11 cellular contexts compared by ENCODE assay signal in the genomic region with DNA sequence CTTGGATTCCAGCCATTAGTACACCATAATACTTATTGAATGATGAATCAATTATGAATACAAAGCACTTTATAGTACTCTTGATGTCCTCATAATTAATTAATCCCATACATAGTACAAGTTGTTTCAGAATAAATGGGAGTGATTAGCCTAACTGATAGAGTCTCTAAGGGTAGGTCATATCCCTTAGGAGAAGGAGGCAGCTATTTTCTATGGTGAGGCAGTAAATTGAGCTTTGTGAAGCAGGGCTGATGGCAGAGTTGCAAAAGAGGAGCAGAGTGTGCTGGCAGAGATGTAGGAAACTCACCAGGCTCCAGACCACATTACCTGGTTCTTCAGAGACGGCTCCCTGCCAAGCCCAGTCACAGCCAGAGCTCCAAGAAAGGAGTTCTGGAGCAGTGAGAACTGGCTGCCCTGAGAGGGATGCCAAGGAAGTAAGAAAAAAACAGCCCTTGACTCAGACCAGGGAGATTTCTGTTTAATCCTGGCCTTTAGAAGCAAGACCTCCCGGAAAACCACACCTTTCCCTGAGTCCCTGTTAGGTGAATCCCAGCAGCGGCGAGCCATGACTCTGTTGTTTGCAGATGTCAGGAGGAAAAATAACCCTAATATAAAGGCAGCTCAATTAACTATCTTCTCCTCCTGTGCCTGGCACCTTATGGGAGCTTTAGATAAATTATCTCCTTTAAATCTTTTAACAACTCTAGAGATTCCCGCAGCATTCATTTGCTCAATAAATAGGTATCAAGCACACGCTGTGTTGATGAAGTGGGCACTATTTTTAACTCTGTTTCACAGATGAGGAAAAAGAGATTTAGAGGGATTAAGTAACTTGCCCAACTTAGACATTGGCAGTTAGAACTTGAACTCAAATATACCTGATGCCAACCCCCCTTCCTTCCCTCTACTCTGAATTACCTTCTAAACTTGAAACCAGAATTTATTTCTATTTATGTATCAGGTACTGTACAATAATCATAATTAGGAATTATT.
DNase-seq lines count a peak whose midpoint lies in the region; ATAC-seq lines count a peak whose summit lies in the region.
"Had no signal": no experiment of that assay in that cellular context is flagged by ENCODE, and none has a peak within 500 bp of the region (broad histone marks: within the 10 kb centered on the region; RNA-seq: fewer than 3 reads in every experiment).

No MANE protein-coding gene starts in this region.

- ATAC-seq in GM19395 (IDR thresholded peaks at IDR 0.05; ENCODE audit: unreplicated experiment), result no peak
- ATAC-seq in GM19397 (IDR thresholded peaks at IDR 0.05; ENCODE audit: unreplicated experiment), result no peak

- peak; percentile 58 for DNase-seq in HPDE6-E6E7 (ENCODE audit: extremely low spot score)
- DNase-seq in anterior cingulate cortex (lab: John Stamatoyannopoulos, UW), result peak in 39 of 58 donors; percentile 2 to 63 (median 18)
- DNase-seq in glomerular visceral epithelial cell (ENCODE audit: extremely low spot score), result peak; percentile 68
- DNase-seq in putamen (ENCODE audit: low spot score), result peak; percentile 14
- DNase-seq in GM19238 (ENCODE audit: insufficient read length, low spot score), result no peak
- DNase-seq in ureter (ENCODE audit: low spot score), result no peak
- DNase-seq: activated CD4-positive, alpha-beta T cell treated with anti-CD3 and anti-CD28 coated beads for 48 hours; activated naive CD4-positive, alpha-beta T cell treated with Interleukin-2 at 50 U/mL for 16 hours; NCI-H82 had no signal

Comparison
In these comparisons a context has a peak if more than half of its experiments do, and no peak if none do; other contexts are left out.
1. DNase-seq: peak in HPDE6-E6E7 (single experiment), anterior cingulate cortex (39 of 58), glomerular visceral epithelial cell (single experiment) and putamen (single experiment); none in GM19238 (single experiment) and ureter (single experiment).